Comparison of ENCODE assay signal across 32 cellular contexts in the genomic region with DNA sequence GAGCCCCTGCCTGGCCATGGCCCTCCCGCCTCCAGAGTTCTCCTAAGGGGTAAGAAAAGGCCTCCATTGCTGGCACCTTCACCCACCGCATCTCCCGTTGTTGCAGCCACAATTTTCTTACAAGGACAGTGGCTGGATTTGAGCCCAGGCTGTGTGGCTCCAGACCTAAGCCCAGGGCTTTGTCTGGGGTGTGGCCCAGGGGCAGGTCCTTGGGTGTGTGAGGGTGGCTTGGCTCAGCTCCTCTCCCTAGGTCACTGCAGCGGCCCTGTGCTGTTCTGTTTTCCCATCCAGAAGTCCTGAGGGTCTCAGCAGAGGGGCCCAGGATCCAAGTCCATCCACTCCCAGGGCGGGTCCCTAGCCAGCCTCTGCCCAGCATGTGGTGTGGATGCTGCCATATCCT.
"Had no signal": no experiment of that assay in that cellular context is flagged by ENCODE, and none has a peak within 500 bp of the region (broad histone marks: within the 10 kb centered on the region; RNA-seq: fewer than 3 reads in every experiment).

No MANE protein-coding gene starts in this region.

- DNase-seq: activated CD4-positive, alpha-beta memory T cell treated with anti-CD3 and anti-CD28 coated beads, Interleukin-2, amount 10 ng/mL, durations not matched to agents 7 days and 5 days; activated CD4-positive, alpha-beta T cell treated with anti-CD3 and anti-CD28 coated beads for 1 hour; activated CD4-positive, alpha-beta T cell treated with anti-CD3 and anti-CD28 coated beads for 48 hours; activated CD4-positive, CD25-positive, alpha-beta regulatory T cell; activated CD8-positive, alpha-beta memory T cell treated with anti-CD3 and anti-CD28 coated beads for 24 hours; activated CD8-positive, alpha-beta memory T cell treated with anti-CD3 and anti-CD28 coated beads, Interleukin-2, amount 10 ng/mL, durations not matched to agents 7 days and 5 days; activated CD8-positive, alpha-beta memory T cell treated with anti-CD3 and anti-CD28 coated beads, Interleukin-2, amount 50 U/mL, for 48 hours; activated effector memory CD4-positive, alpha-beta T cell treated with anti-CD3 and anti-CD28 coated beads, Interleukin-2, amount 50 U/mL, for 16 hours; activated naive CD4-positive, alpha-beta T cell; activated naive CD4-positive, alpha-beta T cell treated with anti-CD3 and anti-CD28 coated beads, Interleukin-2, amount 50 U/mL, for 16 hours; activated naive CD8-positive, alpha-beta T cell treated with anti-CD3 and anti-CD28 coated beads for 36 hours; activated T-cell treated with anti-CD3 and anti-CD28 coated beads, Interleukin-2, amount 50 U/mL, for 72 hours; amygdala; NCI-H1417; NCI-H146; NCI-H187; NCI-H2029 treated with DMSO at 0.1 percent for 48 hours; NCI-H2107; NCI-H510A; NCI-H526; NCI-H748 treated with DMSO at 0.1 percent for 48 hours; NK-92 treated with Interleukin-12 subunit alpha and Interleukin-12 subunit beta, amount 100 ng/mL, for 24 hours; PC-3; Right ventricle myocardium superior; RPMI8226; SW 1271; T1000; WERI-Rb-1 had no signal

- H3K27me3 ChIP-seq: ascending aorta, cardiac muscle cell, Peyer's patch had no signal

- H3K4me1 ChIP-seq: ascending aorta had no signal

- H3K9me3 ChIP-seq: ascending aorta, Peyer's patch had no signal

- H3K27ac ChIP-seq: ascending aorta, cardiac muscle cell, Peyer's patch, WERI-Rb-1 had no signal

- ATAC-seq: activated CD8-positive, alpha-beta memory T cell treated with anti-CD3 and anti-CD28 coated beads, Interleukin-2, amount 10 ng/mL, durations not matched to agents 7 days and 5 days; activated T-cell treated with anti-CD3 and anti-CD28 coated beads, Interleukin-2, amount 50 U/mL, for 72 hours; activated T-helper 17 cell treated with anti-CD3 and anti-CD28 coated beads, Interleukin-2, amount 50 U/mL, for 72 hours; PC-3 had no signal

- H3K4me3 ChIP-seq: ascending aorta, cardiac muscle cell, Peyer's patch had no signal

- H3K36me3 ChIP-seq: ascending aorta, cardiac muscle cell, Peyer's patch, WERI-Rb-1 had no signal
